ENCODE assay signal across 1 cellular context in the genomic region with DNA sequence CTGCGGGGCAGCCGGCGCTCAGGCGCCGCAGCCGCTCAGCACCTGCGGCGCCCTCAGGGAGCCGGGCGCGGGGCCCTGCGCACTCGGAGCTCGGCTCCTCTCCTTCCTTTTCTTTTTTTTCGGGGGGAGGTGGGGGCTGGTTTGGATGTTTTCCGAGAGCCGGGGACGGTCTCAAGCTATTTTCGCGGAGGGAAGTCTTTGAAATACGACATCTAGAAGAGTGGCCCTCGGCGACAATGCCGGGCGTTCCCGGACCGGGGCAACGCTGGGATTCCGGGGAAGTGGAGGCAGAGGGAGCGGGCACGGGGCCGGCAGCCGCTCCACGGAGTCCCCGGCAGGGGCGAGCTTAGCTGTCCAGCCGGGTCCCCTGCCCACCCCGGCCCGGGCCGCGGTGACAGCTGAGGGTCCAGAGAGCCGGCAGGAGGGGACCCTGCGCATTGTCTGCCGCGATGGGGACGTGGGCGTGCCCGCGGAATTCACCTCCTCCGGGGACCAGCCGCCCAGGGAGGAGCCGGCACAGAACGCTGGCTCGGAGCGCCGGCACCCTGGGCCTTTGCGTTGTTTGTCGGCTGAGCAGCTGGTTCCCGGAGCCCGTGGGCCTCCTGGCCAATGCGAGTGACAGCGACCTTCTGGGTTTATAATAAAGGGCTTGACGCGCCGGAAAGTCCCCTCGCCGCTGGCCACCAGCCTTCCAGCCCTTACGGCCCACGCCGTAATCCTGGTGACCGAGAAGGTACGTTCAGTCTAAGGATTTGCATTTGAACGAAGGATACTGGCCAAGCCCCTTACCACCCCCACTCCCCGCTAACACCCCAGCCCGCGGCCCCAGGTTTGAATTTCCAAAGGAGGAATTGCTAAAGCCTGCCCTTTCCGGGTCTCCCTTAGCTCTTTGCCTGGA.
TF ChIP-seq lines count a peak whose summit lies in the region.

No MANE protein-coding gene starts in this region.

TF ChIP-seq in GM12878, 131 proteins besides CTCF, POLR2A, EP300 and RAD21 (continued from another document and continues in another):
- TF ChIP-seq, protein P1, sequence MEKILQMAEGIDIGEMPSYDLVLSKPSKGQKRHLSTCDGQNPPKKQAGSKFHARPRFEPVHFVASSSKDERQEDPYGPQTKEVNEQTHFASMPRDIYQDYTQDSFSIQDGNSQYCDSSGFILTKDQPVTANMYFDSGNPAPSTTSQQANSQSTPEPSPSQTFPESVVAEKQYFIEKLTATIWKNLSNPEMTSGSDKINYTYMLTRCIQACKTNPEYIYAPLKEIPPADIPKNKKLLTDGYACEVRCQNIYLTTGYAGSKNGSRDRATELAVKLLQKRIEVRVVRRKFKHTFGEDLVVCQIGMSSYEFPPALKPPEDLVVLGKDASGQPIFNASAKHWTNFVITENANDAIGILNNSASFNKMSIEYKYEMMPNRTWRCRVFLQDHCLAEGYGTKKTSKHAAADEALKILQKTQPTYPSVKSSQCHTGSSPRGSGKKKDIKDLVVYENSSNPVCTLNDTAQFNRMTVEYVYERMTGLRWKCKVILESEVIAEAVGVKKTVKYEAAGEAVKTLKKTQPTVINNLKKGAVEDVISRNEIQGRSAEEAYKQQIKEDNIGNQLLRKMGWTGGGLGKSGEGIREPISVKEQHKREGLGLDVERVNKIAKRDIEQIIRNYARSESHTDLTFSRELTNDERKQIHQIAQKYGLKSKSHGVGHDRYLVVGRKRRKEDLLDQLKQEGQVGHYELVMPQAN (conservative IDR thresholded peaks at IDR 0.05) = peak; percentile 58
- peak in 1 of 2 experiments; percentile 17; a peak in 2 of 4 replicates for TF ChIP-seq IKZF2 (IDR thresholded peaks at IDR 0.05)
- TF ChIP-seq HDGF (IDR thresholded peaks at IDR 0.05) = 0 out of 2 replicates have a peak, but pooled peaks have one; percentile 29
- TF ChIP-seq CBX5 (IDR thresholded peaks at IDR 0.05; ENCODE audit: low read depth) = no peak
- TF ChIP-seq RELA (IDR thresholded peaks at IDR 0.05; ENCODE audit: borderline replicate concordance, partially characterized antibody) = peak; percentile 39
- no peak for TF ChIP-seq PAX8 (IDR thresholded peaks at IDR 0.05)
- no peak for TF ChIP-seq ZNF622 (IDR thresholded peaks at IDR 0.05)
- peak; percentile 40 for TF ChIP-seq KLF5 (IDR thresholded peaks at IDR 0.05; ENCODE audit: partially characterized antibody)
- TF ChIP-seq ZNF24 (IDR thresholded peaks at IDR 0.05) = no peak
- TF ChIP-seq EED (IDR thresholded peaks at IDR 0.05; ENCODE audit: low read depth) = peak; percentile 47; the same call in 1 of the 2 replicates
- peak; percentile 91 for TF ChIP-seq POLR2AphosphoS5 (IDR thresholded peaks at IDR 0.05; ENCODE audit: low read length)
- no peak for TF ChIP-seq CHD4 (IDR thresholded peaks at IDR 0.05)
- TF ChIP-seq, protein P2, sequence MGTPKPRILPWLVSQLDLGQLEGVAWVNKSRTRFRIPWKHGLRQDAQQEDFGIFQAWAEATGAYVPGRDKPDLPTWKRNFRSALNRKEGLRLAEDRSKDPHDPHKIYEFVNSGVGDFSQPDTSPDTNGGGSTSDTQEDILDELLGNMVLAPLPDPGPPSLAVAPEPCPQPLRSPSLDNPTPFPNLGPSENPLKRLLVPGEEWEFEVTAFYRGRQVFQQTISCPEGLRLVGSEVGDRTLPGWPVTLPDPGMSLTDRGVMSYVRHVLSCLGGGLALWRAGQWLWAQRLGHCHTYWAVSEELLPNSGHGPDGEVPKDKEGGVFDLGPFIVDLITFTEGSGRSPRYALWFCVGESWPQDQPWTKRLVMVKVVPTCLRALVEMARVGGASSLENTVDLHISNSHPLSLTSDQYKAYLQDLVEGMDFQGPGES (IDR thresholded peaks at IDR 0.05) = 0 out of 2 replicates have a peak, but pooled peaks have one; percentile 6
- no peak for TF ChIP-seq NRF1 (conservative IDR thresholded peaks at IDR 0.05; ENCODE audit: low read depth, low read length)
- TF ChIP-seq PML (IDR thresholded peaks at IDR 0.05; ENCODE audit: low read length) = 0 out of 2 replicates have a peak, but pooled peaks have one; percentile 49
- 0 out of 2 replicates have a peak, but pooled peaks have one; percentile 31 for TF ChIP-seq RB1 (IDR thresholded peaks at IDR 0.05; ENCODE audit: borderline replicate concordance)
- TF ChIP-seq, protein P3, sequence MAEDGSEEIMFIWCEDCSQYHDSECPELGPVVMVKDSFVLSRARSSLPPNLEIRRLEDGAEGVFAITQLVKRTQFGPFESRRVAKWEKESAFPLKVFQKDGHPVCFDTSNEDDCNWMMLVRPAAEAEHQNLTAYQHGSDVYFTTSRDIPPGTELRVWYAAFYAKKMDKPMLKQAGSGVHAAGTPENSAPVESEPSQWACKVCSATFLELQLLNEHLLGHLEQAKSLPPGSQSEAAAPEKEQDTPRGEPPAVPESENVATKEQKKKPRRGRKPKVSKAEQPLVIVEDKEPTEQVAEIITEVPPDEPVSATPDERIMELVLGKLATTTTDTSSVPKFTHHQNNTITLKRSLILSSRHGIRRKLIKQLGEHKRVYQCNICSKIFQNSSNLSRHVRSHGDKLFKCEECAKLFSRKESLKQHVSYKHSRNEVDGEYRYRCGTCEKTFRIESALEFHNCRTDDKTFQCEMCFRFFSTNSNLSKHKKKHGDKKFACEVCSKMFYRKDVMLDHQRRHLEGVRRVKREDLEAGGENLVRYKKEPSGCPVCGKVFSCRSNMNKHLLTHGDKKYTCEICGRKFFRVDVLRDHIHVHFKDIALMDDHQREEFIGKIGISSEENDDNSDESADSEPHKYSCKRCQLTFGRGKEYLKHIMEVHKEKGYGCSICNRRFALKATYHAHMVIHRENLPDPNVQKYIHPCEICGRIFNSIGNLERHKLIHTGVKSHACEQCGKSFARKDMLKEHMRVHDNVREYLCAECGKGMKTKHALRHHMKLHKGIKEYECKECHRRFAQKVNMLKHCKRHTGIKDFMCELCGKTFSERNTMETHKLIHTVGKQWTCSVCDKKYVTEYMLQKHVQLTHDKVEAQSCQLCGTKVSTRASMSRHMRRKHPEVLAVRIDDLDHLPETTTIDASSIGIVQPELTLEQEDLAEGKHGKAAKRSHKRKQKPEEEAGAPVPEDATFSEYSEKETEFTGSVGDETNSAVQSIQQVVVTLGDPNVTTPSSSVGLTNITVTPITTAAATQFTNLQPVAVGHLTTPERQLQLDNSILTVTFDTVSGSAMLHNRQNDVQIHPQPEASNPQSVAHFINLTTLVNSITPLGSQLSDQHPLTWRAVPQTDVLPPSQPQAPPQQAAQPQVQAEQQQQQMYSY (CRISPR knock-in tag; IDR thresholded peaks at IDR 0.05) = no peak
- TF ChIP-seq NR2F1 (conservative IDR thresholded peaks at IDR 0.05) = peak; percentile 30; the same call in 1 of the 2 replicates
- peak; percentile 46; the same call in 1 of the 2 replicates for TF ChIP-seq CBFB (IDR thresholded peaks at IDR 0.05; ENCODE audit: low read depth)
- no peak for TF ChIP-seq SUZ12 (IDR thresholded peaks at IDR 0.05; ENCODE audit: unreplicated experiment)
- TF ChIP-seq LARP7 (IDR thresholded peaks at IDR 0.05) = 0 out of 2 replicates have a peak, but pooled peaks have one; percentile 70
- TF ChIP-seq, protein P4, sequence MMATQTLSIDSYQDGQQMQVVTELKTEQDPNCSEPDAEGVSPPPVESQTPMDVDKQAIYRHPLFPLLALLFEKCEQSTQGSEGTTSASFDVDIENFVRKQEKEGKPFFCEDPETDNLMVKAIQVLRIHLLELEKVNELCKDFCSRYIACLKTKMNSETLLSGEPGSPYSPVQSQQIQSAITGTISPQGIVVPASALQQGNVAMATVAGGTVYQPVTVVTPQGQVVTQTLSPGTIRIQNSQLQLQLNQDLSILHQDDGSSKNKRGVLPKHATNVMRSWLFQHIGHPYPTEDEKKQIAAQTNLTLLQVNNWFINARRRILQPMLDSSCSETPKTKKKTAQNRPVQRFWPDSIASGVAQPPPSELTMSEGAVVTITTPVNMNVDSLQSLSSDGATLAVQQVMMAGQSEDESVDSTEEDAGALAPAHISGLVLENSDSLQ (IDR thresholded peaks at IDR 0.05) = peak; percentile 36; the same call in 1 of the 2 replicates
- TF ChIP-seq POU2F2 (IDR thresholded peaks at IDR 0.05; ENCODE audit: borderline replicate concordance, low read depth, low read length) = peak; percentile 44; the same call in 1 of the 3 replicates
- TF ChIP-seq, protein P5, sequence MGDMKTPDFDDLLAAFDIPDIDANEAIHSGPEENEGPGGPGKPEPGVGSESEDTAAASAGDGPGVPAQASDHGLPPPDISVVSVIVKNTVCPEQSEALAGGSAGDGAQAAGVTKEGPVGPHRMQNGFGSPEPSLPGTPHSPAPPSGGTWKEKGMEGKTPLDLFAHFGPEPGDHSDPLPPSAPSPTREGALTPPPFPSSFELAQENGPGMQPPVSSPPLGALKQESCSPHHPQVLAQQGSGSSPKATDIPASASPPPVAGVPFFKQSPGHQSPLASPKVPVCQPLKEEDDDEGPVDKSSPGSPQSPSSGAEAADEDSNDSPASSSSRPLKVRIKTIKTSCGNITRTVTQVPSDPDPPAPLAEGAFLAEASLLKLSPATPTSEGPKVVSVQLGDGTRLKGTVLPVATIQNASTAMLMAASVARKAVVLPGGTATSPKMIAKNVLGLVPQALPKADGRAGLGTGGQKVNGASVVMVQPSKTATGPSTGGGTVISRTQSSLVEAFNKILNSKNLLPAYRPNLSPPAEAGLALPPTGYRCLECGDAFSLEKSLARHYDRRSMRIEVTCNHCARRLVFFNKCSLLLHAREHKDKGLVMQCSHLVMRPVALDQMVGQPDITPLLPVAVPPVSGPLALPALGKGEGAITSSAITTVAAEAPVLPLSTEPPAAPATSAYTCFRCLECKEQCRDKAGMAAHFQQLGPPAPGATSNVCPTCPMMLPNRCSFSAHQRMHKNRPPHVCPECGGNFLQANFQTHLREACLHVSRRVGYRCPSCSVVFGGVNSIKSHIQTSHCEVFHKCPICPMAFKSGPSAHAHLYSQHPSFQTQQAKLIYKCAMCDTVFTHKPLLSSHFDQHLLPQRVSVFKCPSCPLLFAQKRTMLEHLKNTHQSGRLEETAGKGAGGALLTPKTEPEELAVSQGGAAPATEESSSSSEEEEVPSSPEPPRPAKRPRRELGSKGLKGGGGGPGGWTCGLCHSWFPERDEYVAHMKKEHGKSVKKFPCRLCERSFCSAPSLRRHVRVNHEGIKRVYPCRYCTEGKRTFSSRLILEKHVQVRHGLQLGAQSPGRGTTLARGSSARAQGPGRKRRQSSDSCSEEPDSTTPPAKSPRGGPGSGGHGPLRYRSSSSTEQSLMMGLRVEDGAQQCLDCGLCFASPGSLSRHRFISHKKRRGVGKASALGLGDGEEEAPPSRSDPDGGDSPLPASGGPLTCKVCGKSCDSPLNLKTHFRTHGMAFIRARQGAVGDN (IDR thresholded peaks at IDR 0.05) = peak; percentile 56
- no peak for TF ChIP-seq BCL11A (IDR thresholded peaks at IDR 0.05; ENCODE audit: low read depth, low read length)
- peak; percentile 20 for TF ChIP-seq MEF2B (IDR thresholded peaks at IDR 0.05; ENCODE audit: partially characterized antibody, poor library complexity, severe bottlenecking)
- TF ChIP-seq NR2C1 (IDR thresholded peaks at IDR 0.05) = no peak
- peak; percentile 57 for TF ChIP-seq IKZF1 (conservative IDR thresholded peaks at IDR 0.05)
- TF ChIP-seq, protein P6, sequence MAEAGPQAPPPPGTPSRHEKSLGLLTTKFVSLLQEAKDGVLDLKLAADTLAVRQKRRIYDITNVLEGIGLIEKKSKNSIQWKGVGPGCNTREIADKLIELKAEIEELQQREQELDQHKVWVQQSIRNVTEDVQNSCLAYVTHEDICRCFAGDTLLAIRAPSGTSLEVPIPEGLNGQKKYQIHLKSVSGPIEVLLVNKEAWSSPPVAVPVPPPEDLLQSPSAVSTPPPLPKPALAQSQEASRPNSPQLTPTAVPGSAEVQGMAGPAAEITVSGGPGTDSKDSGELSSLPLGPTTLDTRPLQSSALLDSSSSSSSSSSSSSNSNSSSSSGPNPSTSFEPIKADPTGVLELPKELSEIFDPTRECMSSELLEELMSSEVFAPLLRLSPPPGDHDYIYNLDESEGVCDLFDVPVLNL (IDR thresholded peaks at IDR 0.05; ENCODE audit: low read depth, low read length) = no peak
- peak; percentile 46; the same call in 1 of the 2 replicates for TF ChIP-seq BACH1 (IDR thresholded peaks at IDR 0.05; ENCODE audit: borderline replicate concordance)
- TF ChIP-seq, protein P7, sequence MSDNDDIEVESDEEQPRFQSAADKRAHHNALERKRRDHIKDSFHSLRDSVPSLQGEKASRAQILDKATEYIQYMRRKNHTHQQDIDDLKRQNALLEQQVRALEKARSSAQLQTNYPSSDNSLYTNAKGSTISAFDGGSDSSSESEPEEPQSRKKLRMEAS (IDR thresholded peaks at IDR 0.05; ENCODE audit: low read depth, low read length) = peak; percentile 36; the same call in 1 of the 2 replicates
- TF ChIP-seq DPF2 (IDR thresholded peaks at IDR 0.05) = peak; percentile 83; the same call in 1 of the 2 replicates
- TF ChIP-seq ETV6 (conservative IDR thresholded peaks at IDR 0.05 in 1 of 2, IDR thresholded peaks at IDR 0.05 in 1 of 2; ENCODE audit: borderline replicate concordance in 1 of 2, low read depth in 1 of 2) = no peak
- no peak for TF ChIP-seq MTA3 (IDR thresholded peaks at IDR 0.05; ENCODE audit: borderline replicate concordance, low read length)
- TF ChIP-seq SIN3A (IDR thresholded peaks at IDR 0.05; ENCODE audit: low read depth, low read length) = 0 out of 2 replicates have a peak, but pooled peaks have one; percentile 29
- peak; percentile 71 for TF ChIP-seq GATAD2B (conservative IDR thresholded peaks at IDR 0.05; ENCODE audit: low read depth)
- TF ChIP-seq, protein P8, sequence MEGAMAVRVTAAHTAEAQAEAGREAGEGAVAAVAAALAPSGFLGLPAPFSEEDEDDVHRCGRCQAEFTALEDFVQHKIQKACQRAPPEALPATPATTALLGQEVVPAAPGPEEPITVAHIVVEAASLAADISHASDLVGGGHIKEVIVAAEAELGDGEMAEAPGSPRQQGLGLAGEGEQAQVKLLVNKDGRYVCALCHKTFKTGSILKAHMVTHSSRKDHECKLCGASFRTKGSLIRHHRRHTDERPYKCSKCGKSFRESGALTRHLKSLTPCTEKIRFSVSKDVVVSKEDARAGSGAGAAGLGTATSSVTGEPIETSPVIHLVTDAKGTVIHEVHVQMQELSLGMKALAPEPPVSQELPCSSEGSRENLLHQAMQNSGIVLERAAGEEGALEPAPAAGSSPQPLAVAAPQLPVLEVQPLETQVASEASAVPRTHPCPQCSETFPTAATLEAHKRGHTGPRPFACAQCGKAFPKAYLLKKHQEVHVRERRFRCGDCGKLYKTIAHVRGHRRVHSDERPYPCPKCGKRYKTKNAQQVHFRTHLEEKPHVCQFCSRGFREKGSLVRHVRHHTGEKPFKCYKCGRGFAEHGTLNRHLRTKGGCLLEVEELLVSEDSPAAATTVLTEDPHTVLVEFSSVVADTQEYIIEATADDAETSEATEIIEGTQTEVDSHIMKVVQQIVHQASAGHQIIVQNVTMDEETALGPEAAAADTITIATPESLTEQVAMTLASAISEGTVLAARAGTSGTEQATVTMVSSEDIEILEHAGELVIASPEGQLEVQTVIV (IDR thresholded peaks at IDR 0.05; ENCODE audit: borderline replicate concordance, partially characterized antibody) = no peak
- TF ChIP-seq EGR1 (IDR thresholded peaks at IDR 0.05; ENCODE audit: borderline replicate concordance in 1 of 2, low read depth in 2 of 2, low read length in 2 of 2) = peak in 1 of 2 experiments; percentile 68; a peak in 2 of 3 replicates
- TF ChIP-seq, protein P9, sequence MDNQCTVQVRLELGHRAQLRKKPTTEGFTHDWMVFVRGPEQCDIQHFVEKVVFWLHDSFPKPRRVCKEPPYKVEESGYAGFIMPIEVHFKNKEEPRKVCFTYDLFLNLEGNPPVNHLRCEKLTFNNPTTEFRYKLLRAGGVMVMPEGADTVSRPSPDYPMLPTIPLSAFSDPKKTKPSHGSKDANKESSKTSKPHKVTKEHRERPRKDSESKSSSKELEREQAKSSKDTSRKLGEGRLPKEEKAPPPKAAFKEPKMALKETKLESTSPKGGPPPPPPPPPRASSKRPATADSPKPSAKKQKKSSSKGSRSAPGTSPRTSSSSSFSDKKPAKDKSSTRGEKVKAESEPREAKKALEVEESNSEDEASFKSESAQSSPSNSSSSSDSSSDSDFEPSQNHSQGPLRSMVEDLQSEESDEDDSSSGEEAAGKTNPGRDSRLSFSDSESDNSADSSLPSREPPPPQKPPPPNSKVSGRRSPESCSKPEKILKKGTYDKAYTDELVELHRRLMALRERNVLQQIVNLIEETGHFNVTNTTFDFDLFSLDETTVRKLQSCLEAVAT (IDR thresholded peaks at IDR 0.05) = 0 out of 2 replicates have a peak, but pooled peaks have one; percentile 15
